Comparison of ENCODE assay signal across 9 cellular contexts in genomic region chr13:83780201-83780600, GRCh38.
DNase-seq lines count a peak whose midpoint lies in the region; ATAC-seq and TF ChIP-seq lines count a peak whose summit lies in the region.
"Had no signal": no experiment of that assay in that cellular context is flagged by ENCODE, and none has a peak within 500 bp of the region (broad histone marks: within the 10 kb centered on the region; RNA-seq: fewer than 3 reads in every experiment).

No MANE protein-coding gene starts in this region.

- no peak overlapping the region for H3K27ac ChIP-seq in WERI-Rb-1

- TF ChIP-seq CTCF in GM12865 (IDR thresholded peaks at IDR 0.05; ENCODE audit: insufficient read depth, low read depth, low read length, missing control alignments) (peak; percentile 12), WERI-Rb-1 (IDR thresholded peaks at IDR 0.05; ENCODE audit: low read depth, low read length) (peak; percentile 76), Calu3 (IDR thresholded peaks at IDR 0.05; ENCODE audit: unreplicated experiment) (no peak)

- CTCF ChIA-PET in Calu3 (lab: Charles Lee) = no interaction called here

- H3K9me3 Mint-ChIP-seq in Calu3 (ENCODE audit: low read depth, unreplicated experiment) = no peaks in the 10 kb centered on the region

- intact Hi-C loops in Calu3 (cut with micrococcal nuclease; ENCODE audit: unreplicated experiment) = no loop called here

- H3K27ac Mint-ChIP-seq in Calu3 (ENCODE audit: unreplicated experiment) = no peak overlapping the region
- H3K27ac Mint-ChIP-seq: activated B cell treated with CpG ODN at 0.5 μM for 24 hours had no signal

- H3K27me3 Mint-ChIP-seq in Calu3 (ENCODE audit: unreplicated experiment) = no peaks in the 10 kb centered on the region
- H3K27me3 Mint-ChIP-seq: activated B cell treated with CpG ODN at 0.5 μM for 24 hours had no signal

- DNase-seq in GM12865 (ENCODE audit: low read depth) = peak; percentile 12
- peak; percentile 52 for DNase-seq in HT1080 (ENCODE audit: low read depth)
- peak; percentile 30 for DNase-seq in WERI-Rb-1
- DNase-seq in left lobe of liver (ENCODE audit: low spot score) = no peak
- DNase-seq in Calu3 = no peak
- DNase-seq in NCI-H1436 (lab: John Stamatoyannopoulos, UW) = no peak
- no peak for DNase-seq in effector CD4-positive, alpha-beta T cell
- DNase-seq: activated B cell treated with CpG ODN at 0.5 μM for 24 hours had no signal

- no peaks in the 10 kb centered on the region for H3K36me3 ChIP-seq in WERI-Rb-1

- H3K36me3 Mint-ChIP-seq in Calu3 (ENCODE audit: insufficient read depth, unreplicated experiment) = no peaks in the 10 kb centered on the region

- no peak overlapping the region for H3K4me3 Mint-ChIP-seq in Calu3 (ENCODE audit: low read depth, unreplicated experiment)
- H3K4me3 Mint-ChIP-seq: activated B cell treated with CpG ODN at 0.5 μM for 24 hours had no signal

- no peak overlapping the region for H3K4me3 ChIP-seq in GM12865 (ENCODE audit: low read depth, low read length)
- H3K4me3 ChIP-seq in WERI-Rb-1 (ENCODE audit: low read depth, low read length) = no peak overlapping the region

- ATAC-seq in left lobe of liver = peak; percentile 63
- ATAC-seq in GM18858 (IDR thresholded peaks at IDR 0.05; ENCODE audit: unreplicated experiment) = no peak

- no peaks in the 10 kb centered on the region for H3K4me1 Mint-ChIP-seq in Calu3 (ENCODE audit: low read depth, unreplicated experiment)
- H3K4me1 Mint-ChIP-seq: activated B cell treated with CpG ODN at 0.5 μM for 24 hours had no signal

- no TSS peak for BruUV-seq in Calu3 (replicated peaks; lab: Mats Ljungman, UMichigan)

- no peaks in the 10 kb centered on the region for H3K27me3 ChIP-seq in WERI-Rb-1 (ENCODE audit: insufficient read depth, low read depth, severe bottlenecking)

- H3K9me3 ChIP-seq in WERI-Rb-1 (ENCODE audit: severe bottlenecking) = no peaks in the 10 kb centered on the region

Comparison
In these comparisons a context has a peak if more than half of its experiments do, and no peak if none do; other contexts are left out.
1. DNase-seq: peak in GM12865 (single experiment), HT1080 (single experiment) and WERI-Rb-1 (single experiment); none in left lobe of liver (single experiment), Calu3 (single experiment), NCI-H1436 (single experiment) and effector CD4-positive, alpha-beta T cell (single experiment).